ENCODE assay signal across 21 cellular contexts in the genomic region with DNA sequence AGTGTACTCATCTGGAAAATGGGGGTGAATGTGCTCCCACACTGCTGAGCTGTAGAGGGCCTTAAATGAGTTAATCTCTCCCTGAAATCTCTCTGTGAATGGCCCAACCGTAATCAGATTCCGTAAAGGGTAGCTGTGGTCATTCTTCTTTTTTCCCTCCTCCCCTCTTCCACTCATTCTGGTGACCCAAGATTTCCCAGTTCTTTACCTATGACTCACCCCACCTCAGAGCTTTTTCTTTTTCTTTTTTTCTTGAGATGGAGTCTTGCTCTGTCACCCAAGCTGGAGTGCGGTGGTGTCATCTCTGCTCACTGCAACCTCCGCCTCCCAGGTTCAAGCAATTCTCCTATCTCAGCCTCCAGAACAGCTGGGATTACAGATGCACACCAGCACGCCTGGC. TPM values are rescaled to one million over a fixed set of nuclear protein-coding genes. Genes with fewer than 3 reads are reported as not detected.
A peak's percentile ranks its signal among the peaks of the same experiment; 100 is the strongest.
DNase-seq lines count a peak whose midpoint lies in the region; ATAC-seq and TF ChIP-seq lines count a peak whose summit lies in the region.
"Had no signal": no experiment of that assay in that cellular context is flagged by ENCODE, and none has a peak within 500 bp of the region (broad histone marks: within the 10 kb centered on the region; RNA-seq: fewer than 3 reads in every experiment).

No MANE protein-coding gene starts in this region.

- DNase-seq in Caki2 (ENCODE audit: low read depth) (peak; percentile 69), HT1080 (ENCODE audit: low read depth) (peak; percentile 9), astrocyte of the hippocampus (ENCODE audit: low read depth, low spot score) (peak; percentile 63), omental fat pad (ENCODE audit: low spot score) (no peak), NCI-H526 (lab: John Stamatoyannopoulos, UW) (no peak), HuH-7 (ENCODE audit: low spot score) (no peak), HUDEP-2 (lab: John Stamatoyannopoulos, UW; ENCODE audit: unreplicated experiment in 76 of 76) (no peak)
- DNase-seq: BE2C, DMS79, KBM-7, NCI-H1105, NCI-H146, NCI-H2029, NCI-H2227 treated with DMSO at 0.1 percent for 48 hours, NCI-H524, NCI-H82, OCI-M1, RPMI8226, SHP77 had no signal

- in situ Hi-C loops in Caki2 (cut with HindIII; ENCODE audit: low pct_unique_long_range_greater_than_20kb, low sequenced_read_pairs), result no loop called here

- no peak for TF ChIP-seq CTCF in omental fat pad (IDR thresholded peaks at IDR 0.05)

- peak; percentile 39 for ATAC-seq in omental fat pad (ENCODE audit: low FRiP score)
- ATAC-seq in HG03025 (IDR thresholded peaks at IDR 0.05; ENCODE audit: low FRiP score, unreplicated experiment), result no peak

RNA-seq across cellular contexts. Expression of a gene that starts 33.3 kb away (rescaled TPM):
- total RNA-seq in Caki2 (2014; rRNA removed; shearing (Covaris generic); ENCODE audit: low replicate concordance), result under 0.01 TPM in 1 of 2 replicates, not detected in the other
- not detected in 2 replicates for total RNA-seq in HT1080 (2014; rRNA removed; shearing (Covaris generic))
- polyA plus RNA-seq in HT1080 (2015; cell fraction: cytosol; rRNA removed), result not detected in 2 replicates
- not detected in 2 replicates for polyA plus RNA-seq in HT1080 (2015; cell fraction: nucleus; rRNA removed)
- 100 to 1,000 TPM in 2 of 4 donors, 10 to 100 TPM in 1, under 1 TPM in 1; 0.63 to 129 (median 86.7) TPM for total RNA-seq in omental fat pad
- total RNA-seq: A673 had no signal

RNA-seq across cellular contexts. Expression of a gene that starts 43.3 kb away (rescaled TPM):
- not detected in 2 replicates for total RNA-seq in Caki2 (2014; rRNA removed; shearing (Covaris generic); ENCODE audit: low replicate concordance)
- total RNA-seq in HT1080 (2014; rRNA removed; shearing (Covaris generic)), result not detected in 2 replicates
- polyA plus RNA-seq in HT1080 (2015; cell fraction: cytosol; rRNA removed), result not detected in 2 replicates
- not detected in 2 replicates for polyA plus RNA-seq in HT1080 (2015; cell fraction: nucleus; rRNA removed)
- not detected for total RNA-seq in omental fat pad
- total RNA-seq: A673 had no signal

Comparison
In these comparisons a context has a peak if more than half of its experiments do, and no peak if none do; other contexts are left out.
1. DNase-seq: peak in Caki2 (single experiment), HT1080 (single experiment) and astrocyte of the hippocampus (single experiment); none in omental fat pad (single experiment), NCI-H526 (0 of 2), HuH-7 (single experiment) and HUDEP-2 (0 of 76).